Comparison of ENCODE assay signal across 8 cellular contexts in genomic region chr11:67240575-67241389, GRCh38. TPM values are rescaled to one million over a fixed set of nuclear protein-coding genes. Genes with fewer than 3 reads are reported as not detected.
DNase-seq lines count a peak whose midpoint lies in the region; ATAC-seq lines count a peak whose summit lies in the region.

No MANE protein-coding gene starts in this region.

- intact Hi-C loops in activated CD4-positive, alpha-beta T cell treated with anti-CD3 and anti-CD28 coated beads, Interleukin-2, amount 10 ng/mL, durations not matched to agents 24 days and 14 days (cut with micrococcal nuclease), result loop anchor here (1.0 to 10.0 kb wide), 6 partner anchors 22 to 268 kb away; partner anchors contain the start of genes CDK2AP2 and KDM2A

- DNase-seq in C1 segment of cervical spinal cord (lab: John Stamatoyannopoulos, UW) (peak in 8 of 14 donors; percentile 8 to 46 (median 24)), NCI-H2227 treated with DMSO at 0.1 percent for 48 hours (lab: John Stamatoyannopoulos, UW) (peak; percentile 40), dermis microvascular lymphatic vessel endothelial cell (ENCODE audit: low read depth in 2 of 2) (peak; percentile 78 to 88), lung microvascular endothelial cell (ENCODE audit: low read depth in 2 of 2) (peak; percentile 82 to 86), iPS-NIHi11 (ENCODE audit: low spot score) (no peak)
- peak; percentile 94 for DNase-seq in activated CD4-positive, alpha-beta T cell treated with anti-CD3 and anti-CD28 coated beads, Interleukin-2, amount 10 ng/mL, durations not matched to agents 24 days and 14 days
- DNase-seq in stimulated activated CD8-positive, alpha-beta memory T cell treated with anti-CD3 and anti-CD28 coated beads, Interleukin-12 subunit alpha, Interleukin-12 subunit beta, amount 100 ng/mL, for 1 hour (ENCODE audit: low read depth), result peak; percentile 64

- peak; percentile 41 for ATAC-seq in GM21737 (IDR thresholded peaks at IDR 0.05; ENCODE audit: unreplicated experiment)

- H3K27ac Mint-ChIP-seq in activated CD4-positive, alpha-beta T cell treated with anti-CD3 and anti-CD28 coated beads, Interleukin-2, amount 10 ng/mL, durations not matched to agents 24 days and 14 days, result peak overlapping the region; percentile 98

- H3K4me3 Mint-ChIP-seq in activated CD4-positive, alpha-beta T cell treated with anti-CD3 and anti-CD28 coated beads, Interleukin-2, amount 10 ng/mL, durations not matched to agents 24 days and 14 days, result peak overlapping the region; percentile 100

- peaks cover 56% of the 10 kb centered on the region for H3K36me3 Mint-ChIP-seq in activated CD4-positive, alpha-beta T cell treated with anti-CD3 and anti-CD28 coated beads, Interleukin-2, amount 10 ng/mL, durations not matched to agents 24 days and 14 days (ENCODE audit: low read depth)

- H3K27me3 Mint-ChIP-seq in activated CD4-positive, alpha-beta T cell treated with anti-CD3 and anti-CD28 coated beads, Interleukin-2, amount 10 ng/mL, durations not matched to agents 24 days and 14 days, result no peaks in the 10 kb centered on the region

- peaks cover 49% of the 10 kb centered on the region for H3K4me1 Mint-ChIP-seq in activated CD4-positive, alpha-beta T cell treated with anti-CD3 and anti-CD28 coated beads, Interleukin-2, amount 10 ng/mL, durations not matched to agents 24 days and 14 days

- H3K9me3 Mint-ChIP-seq in activated CD4-positive, alpha-beta T cell treated with anti-CD3 and anti-CD28 coated beads, Interleukin-2, amount 10 ng/mL, durations not matched to agents 24 days and 14 days, result no peaks in the 10 kb centered on the region

RNA-seq across cellular contexts. Expression of gene GRK2, which starts 25.5 kb away (rescaled TPM):
- 244 and 248 TPM in 2 replicates for total RNA-seq in activated CD4-positive, alpha-beta T cell treated with anti-CD3 and anti-CD28 coated beads, Interleukin-2, amount 10 ng/mL, durations not matched to agents 24 days and 14 days
- total RNA-seq in dermis microvascular lymphatic vessel endothelial cell (25.9 and 37.7 TPM in 2 replicates), lung microvascular endothelial cell (28.8 and 29.6 TPM in 2 replicates)

RNA-seq across cellular contexts. Expression of gene ANKRD13D, which starts 48.3 kb away (rescaled TPM):
- total RNA-seq in activated CD4-positive, alpha-beta T cell treated with anti-CD3 and anti-CD28 coated beads, Interleukin-2, amount 10 ng/mL, durations not matched to agents 24 days and 14 days, result 114 and 124 TPM in 2 replicates
- total RNA-seq in dermis microvascular lymphatic vessel endothelial cell, result 17.7 and 24.8 TPM in 2 replicates
- 17.2 and 30.2 TPM in 2 replicates for total RNA-seq in lung microvascular endothelial cell
